ENCODE assay signal across 8 cellular contexts in genomic region chr6:142802124-142802523, GRCh38.
DNase-seq lines count a peak whose midpoint lies in the region; ATAC-seq lines count a peak whose summit lies in the region.

No MANE protein-coding gene starts in this region.

- in situ Hi-C loops in G401 (cut with HindIII; ENCODE audit: low sequenced_read_pairs), result no loop called here

- peak; percentile 84 for DNase-seq in G401 (ENCODE audit: low spot score)
- peak; percentile 95 for DNase-seq in HS-5 (ENCODE audit: low read depth)
- peak; percentile 88 for DNase-seq in amniotic stem cell (lab: John Stamatoyannopoulos, UW)
- DNase-seq in AML-193 (lab: John Stamatoyannopoulos, UW), result no peak
- no peak for DNase-seq in NCI-H1417 (lab: John Stamatoyannopoulos, UW)

- H3K4me1 ChIP-seq in mesodermal cell (ENCODE audit: control insufficient read depth, insufficient read depth, low read length, poor library complexity, severe bottlenecking), result peaks cover 4% of the 10 kb centered on the region

- H3K36me3 ChIP-seq in mesodermal cell (ENCODE audit: control insufficient read depth, insufficient read depth, low read length), result no peaks in the 10 kb centered on the region

- no peaks in the 10 kb centered on the region for H3K9me3 ChIP-seq in mesodermal cell (ENCODE audit: control insufficient read depth, low read length)

- H3K4me3 ChIP-seq in mesodermal cell (ENCODE audit: extremely low read depth, insufficient read depth, low read length, poor library complexity, severe bottlenecking), result no peak overlapping the region

- no peak for ATAC-seq in HG03095 (IDR thresholded peaks at IDR 0.05; ENCODE audit: unreplicated experiment)
- no peak for ATAC-seq in HG03108 (IDR thresholded peaks at IDR 0.05; ENCODE audit: unreplicated experiment)

- 80% methylated on average over 1 of the region's 1 CpG; no CpG with 5 or more reads in 1 of the 2 experiments for WGBS in mesodermal cell (ENCODE audit: insufficient coverage in 2 of 2), 2 experiments

- peak overlapping the region; percentile 26 for H3K27ac ChIP-seq in mesodermal cell (ENCODE audit: low read depth, low read length, severe bottlenecking)

Comparison
In these comparisons a context has a peak if more than half of its experiments do, and no peak if none do; other contexts are left out.
1. DNase-seq: peak in G401 (single experiment), HS-5 (single experiment) and amniotic stem cell (single experiment); none in AML-193 (0 of 2) and NCI-H1417 (0 of 3).